In genomic region chr2:216211614-216212013, GRCh38 we compare ENCODE assay signal across 22 cellular contexts.
DNase-seq lines count a peak whose midpoint lies in the region; ATAC-seq and TF ChIP-seq lines count a peak whose summit lies in the region.
"Had no signal": no experiment of that assay in that cellular context is flagged by ENCODE, and none has a peak within 500 bp of the region (broad histone marks: within the 10 kb centered on the region; RNA-seq: fewer than 3 reads in every experiment).

No MANE protein-coding gene starts in this region.

- no peak for ATAC-seq in memory B cell (ENCODE audit: low read depth)
- no peak for ATAC-seq in stimulated activated effector memory CD8-positive, alpha-beta T cell treated with anti-CD3 and anti-CD28 coated beads, Interleukin-12 subunit alpha, Interleukin-12 subunit beta, amount 100 ng/mL, for 72 hours

- no peaks in the 10 kb centered on the region for H3K9me3 Mint-ChIP-seq in activated naive CD4-positive, alpha-beta T cell treated with anti-CD3 and anti-CD28 coated beads, Interleukin-2, amount 50 U/mL, for 24 hours
- H3K9me3 Mint-ChIP-seq in memory B cell, result no peaks in the 10 kb centered on the region
- H3K9me3 Mint-ChIP-seq in stimulated activated effector memory CD8-positive, alpha-beta T cell treated with anti-CD3 and anti-CD28 coated beads, Interleukin-12 subunit alpha, Interleukin-12 subunit beta, amount 100 ng/mL, for 72 hours, result no peaks in the 10 kb centered on the region

- H3K9me3 ChIP-seq in WERI-Rb-1 (ENCODE audit: severe bottlenecking), result no peaks in the 10 kb centered on the region
- H3K9me3 ChIP-seq: adrenal gland had no signal

- intact Hi-C loops in dorsolateral prefrontal cortex (cut with DNase I), result no loop called here

- H3K27me3 Mint-ChIP-seq in activated naive CD4-positive, alpha-beta T cell treated with anti-CD3 and anti-CD28 coated beads, Interleukin-2, amount 50 U/mL, for 24 hours, result no peaks in the 10 kb centered on the region
- no peaks in the 10 kb centered on the region for H3K27me3 Mint-ChIP-seq in memory B cell

- no peak for TF ChIP-seq CTCF in WERI-Rb-1 (IDR thresholded peaks at IDR 0.05; ENCODE audit: low read depth, low read length)
- no peak for TF ChIP-seq CTCF in dorsolateral prefrontal cortex (IDR thresholded peaks at IDR 0.05 in 54 of 56, conservative IDR thresholded peaks at IDR 0.05 in 2 of 56; ENCODE audit: low read depth in 1 of 56, partially characterized antibody in 56 of 56)

- H3K36me3 Mint-ChIP-seq in activated naive CD4-positive, alpha-beta T cell treated with anti-CD3 and anti-CD28 coated beads, Interleukin-2, amount 50 U/mL, for 24 hours, result peaks cover 29% of the 10 kb centered on the region
- peaks cover 14% of the 10 kb centered on the region for H3K36me3 Mint-ChIP-seq in memory B cell
- H3K36me3 Mint-ChIP-seq in stimulated activated effector memory CD8-positive, alpha-beta T cell treated with anti-CD3 and anti-CD28 coated beads, Interleukin-12 subunit alpha, Interleukin-12 subunit beta, amount 100 ng/mL, for 72 hours, result peaks cover 6% of the 10 kb centered on the region

- H3K27ac Mint-ChIP-seq in activated naive CD4-positive, alpha-beta T cell treated with anti-CD3 and anti-CD28 coated beads, Interleukin-2, amount 50 U/mL, for 24 hours, result peak overlapping the region; percentile 78
- peak overlapping the region; percentile 65 for H3K27ac Mint-ChIP-seq in memory B cell
- H3K27ac Mint-ChIP-seq in stimulated activated effector memory CD8-positive, alpha-beta T cell treated with anti-CD3 and anti-CD28 coated beads, Interleukin-12 subunit alpha, Interleukin-12 subunit beta, amount 100 ng/mL, for 72 hours, result peak overlapping the region; percentile 89

- H3K27ac ChIP-seq in WERI-Rb-1, result peak overlapping the region; percentile 82
- peak overlapping the region in 28 of 59 donors; percentile 9 to 76 (median 42) for H3K27ac ChIP-seq in dorsolateral prefrontal cortex

- peaks cover 46% of the 10 kb centered on the region for H3K36me3 ChIP-seq in WERI-Rb-1

- no peak overlapping the region for H3K4me3 Mint-ChIP-seq in activated naive CD4-positive, alpha-beta T cell treated with anti-CD3 and anti-CD28 coated beads, Interleukin-2, amount 50 U/mL, for 24 hours
- no peak overlapping the region for H3K4me3 Mint-ChIP-seq in memory B cell
- H3K4me3 Mint-ChIP-seq in stimulated activated effector memory CD8-positive, alpha-beta T cell treated with anti-CD3 and anti-CD28 coated beads, Interleukin-12 subunit alpha, Interleukin-12 subunit beta, amount 100 ng/mL, for 72 hours, result no peak overlapping the region

- peaks cover 42% of the 10 kb centered on the region for H3K4me1 Mint-ChIP-seq in activated naive CD4-positive, alpha-beta T cell treated with anti-CD3 and anti-CD28 coated beads, Interleukin-2, amount 50 U/mL, for 24 hours
- peaks cover 2% of the 10 kb centered on the region for H3K4me1 Mint-ChIP-seq in memory B cell
- H3K4me1 Mint-ChIP-seq in stimulated activated effector memory CD8-positive, alpha-beta T cell treated with anti-CD3 and anti-CD28 coated beads, Interleukin-12 subunit alpha, Interleukin-12 subunit beta, amount 100 ng/mL, for 72 hours, result peaks cover 16% of the 10 kb centered on the region

- H3K27me3 ChIP-seq in WERI-Rb-1 (ENCODE audit: insufficient read depth, low read depth, severe bottlenecking) (no peaks in the 10 kb centered on the region), dorsolateral prefrontal cortex (no peaks in the 10 kb centered on the region)
- H3K27me3 ChIP-seq: adrenal gland had no signal

- DNase-seq in activated naive CD4-positive, alpha-beta T cell treated with Interleukin-2 at 50 U/mL for 16 hours, result no peak
- DNase-seq in WERI-Rb-1, result no peak
- no peak for DNase-seq in memory B cell (ENCODE audit: low spot score in 2 of 2)
- DNase-seq in stimulated activated effector memory CD8-positive, alpha-beta T cell treated with anti-CD3 and anti-CD28 coated beads, Interleukin-12 subunit alpha, Interleukin-12 subunit beta, amount 100 ng/mL, for 72 hours (ENCODE audit: low spot score in 2 of 2), result no peak
- no peak for DNase-seq in occipital lobe (lab: John Stamatoyannopoulos, UW)
- no peak for DNase-seq in NCI-H2029 treated with DMSO at 0.1 percent for 48 hours (lab: John Stamatoyannopoulos, UW)
- DNase-seq in dorsolateral prefrontal cortex, result no peak
- DNase-seq: activated CD4-positive, alpha-beta T cell treated with anti-CD3 and anti-CD28 coated beads, Interleukin-2, amount 50 U/mL, for 48 hours; activated CD8-positive, alpha-beta memory T cell treated with anti-CD3 and anti-CD28 coated beads, Interleukin-2, amount 50 U/mL, for 4 hours; adrenal gland; AML-193; COR-L47; GDM1; KG1; kidney; NCI-H748 treated with DMSO at 0.1 percent for 48 hours; stimulated activated CD4-positive, alpha-beta T cell treated with anti-CD3 and anti-CD28 coated beads, Interleukin-1b, Interleukin-23, amount 100 ng/mL, for 48 hours; substantia nigra; T-helper 9 cell had no signal

- H3K4me3 ChIP-seq in WERI-Rb-1 (ENCODE audit: low read depth, low read length) (no peak overlapping the region), dorsolateral prefrontal cortex (no peak overlapping the region)
- H3K4me3 ChIP-seq: adrenal gland, lung, skin epidermis had no signal
